11 cellular contexts compared by ENCODE assay signal in genomic region chr3:57706462-57706861, GRCh38.
DNase-seq lines count a peak whose midpoint lies in the region; ATAC-seq and TF ChIP-seq lines count a peak whose summit lies in the region.
"Had no signal": no experiment of that assay in that cellular context is flagged by ENCODE, and none has a peak within 500 bp of the region (broad histone marks: within the 10 kb centered on the region; RNA-seq: fewer than 3 reads in every experiment).

No MANE protein-coding gene starts in this region.

- H3K4me1 Mint-ChIP-seq in nephron progenitor cell, result no peaks in the 10 kb centered on the region

- ATAC-seq in GM19467 (IDR thresholded peaks at IDR 0.05; ENCODE audit: unreplicated experiment), result no peak
- no peak for ATAC-seq in HG02642 (IDR thresholded peaks at IDR 0.05; ENCODE audit: poor library complexity, unreplicated experiment)
- ATAC-seq: natural killer cell had no signal

- H3K27ac Mint-ChIP-seq in nephron progenitor cell, result peak overlapping the region; percentile 56
- H3K27ac Mint-ChIP-seq: natural killer cell had no signal

- H3K36me3 Mint-ChIP-seq in nephron progenitor cell (ENCODE audit: low read depth), result no peaks in the 10 kb centered on the region
- H3K36me3 Mint-ChIP-seq: natural killer cell had no signal

- POLR2A ChIA-PET in GM10248 (lab: Yijun Ruan, JAX), result no interaction called here

- no peaks in the 10 kb centered on the region for H3K27me3 Mint-ChIP-seq in nephron progenitor cell (ENCODE audit: low read depth, poor library complexity)

- no peak overlapping the region for H3K4me3 Mint-ChIP-seq in nephron progenitor cell
- H3K4me3 Mint-ChIP-seq: natural killer cell had no signal

- peak; percentile 47 for DNase-seq in GM03348 (ENCODE audit: low spot score)
- peak; percentile 24 to 55 for DNase-seq in NOMO-1 (lab: John Stamatoyannopoulos, UW; ENCODE audit: unreplicated experiment in 2 of 2)
- peak; percentile 34 for DNase-seq in dedifferentiated amniotic fluid mesenchymal stem cell (ENCODE audit: extremely low spot score)
- DNase-seq in nephron progenitor cell, result no peak
- no peak for DNase-seq in GM10248 (ENCODE audit: extremely low spot score)
- no peak for DNase-seq in COLO668 (lab: John Stamatoyannopoulos, UW; ENCODE audit: unreplicated experiment)
- DNase-seq: natural killer cell, NCI-H446, substantia nigra had no signal

- no peak for TF ChIP-seq CTCF in nephron progenitor cell (IDR thresholded peaks at IDR 0.05)
- no peak for TF ChIP-seq CTCF in GM10248 (IDR thresholded peaks at IDR 0.05; ENCODE audit: control extremely low read depth, extremely low read depth, low read depth, missing control alignments)

- CTCF ChIA-PET in GM10248 (lab: Yijun Ruan, JAX), result no interaction called here

- peaks cover 14% of the 10 kb centered on the region for H3K9me3 Mint-ChIP-seq in nephron progenitor cell
- H3K9me3 Mint-ChIP-seq: natural killer cell had no signal

Comparison
In these comparisons a context has a peak if more than half of its experiments do, and no peak if none do; other contexts are left out.
1. DNase-seq: peak in GM03348 (single experiment), NOMO-1 (2 of 2) and dedifferentiated amniotic fluid mesenchymal stem cell (single experiment); none in nephron progenitor cell (single experiment), GM10248 (single experiment) and COLO668 (single experiment).